34 cellular contexts compared by ENCODE assay signal in genomic region chr1:20262810-20263534, GRCh38. TPM values are rescaled to one million over a fixed set of nuclear protein-coding genes. Genes with fewer than 3 reads are reported as not detected.
"Had no signal": no experiment of that assay in that cellular context is flagged by ENCODE, and none has a peak within 500 bp of the region (broad histone marks: within the 10 kb centered on the region; RNA-seq: fewer than 3 reads in every experiment).

No MANE protein-coding gene starts in this region.

- H3K4me3 ChIP-seq: adrenal gland, breast epithelium, cardiac muscle cell, colonic mucosa, dorsolateral prefrontal cortex, esophagus muscularis mucosa, gastroesophageal sphincter, heart right ventricle had no signal

- H3K27ac ChIP-seq: adrenal gland, breast epithelium, cardiac muscle cell, colonic mucosa, esophagus muscularis mucosa, foreskin keratinocyte, gastroesophageal sphincter, heart right ventricle, WERI-Rb-1 had no signal

- H3K9me3 ChIP-seq: adrenal gland, breast epithelium, colonic mucosa, esophagus muscularis mucosa, gastroesophageal sphincter, heart right ventricle had no signal

- DNase-seq: activated B cell treated with CpG ODN at 0.5 μM for 24 hours; activated CD4-positive, alpha-beta memory T cell treated with anti-CD3 and anti-CD28 coated beads for 36 hours; activated CD4-positive, alpha-beta T cell treated with anti-CD3 and anti-CD28 coated beads, Interleukin-2, amount 10 ng/mL, durations not matched to agents 24 days and 14 days; activated CD8-positive, alpha-beta memory T cell treated with anti-CD3 and anti-CD28 coated beads, Interleukin-2, amount 10 ng/mL, durations not matched to agents 7 days and 5 days; activated CD8-positive, alpha-beta memory T cell treated with anti-CD3 and anti-CD28 coated beads, Interleukin-2, amount 50 U/mL, for 4 hours; activated CD8-positive, alpha-beta T cell treated with anti-CD3 and anti-CD28 coated beads, Interleukin-2, amount 10 ng/mL, durations not matched to agents 7 days and 5 days; activated effector memory CD4-positive, alpha-beta T cell treated with anti-CD3 and anti-CD28 coated beads, Interleukin-2, amount 50 U/mL, for 16 hours; activated naive CD4-positive, alpha-beta T cell treated with anti-CD3 and anti-CD28 coated beads for 36 hours; activated naive CD8-positive, alpha-beta T cell treated with anti-CD3 and anti-CD28 coated beads for 36 hours; activated naive CD8-positive, alpha-beta T cell treated with anti-CD3 and anti-CD28 coated beads, Interleukin-2, amount 50 U/mL, for 24 hours; activated T-cell treated with anti-CD3 and anti-CD28 coated beads, Interleukin-2, amount 50 U/mL, for 1 hour; activated T-cell treated with anti-CD3 and anti-CD28 coated beads, Interleukin-2, amount 50 U/mL, for 48 hours; adrenal gland; aorta; central memory CD4-positive, alpha-beta T cell; cerebellar nuclear complex; colonic mucosa; effector memory CD8-positive, alpha-beta T cell; erythroblast; foreskin keratinocyte; heart right ventricle; T-helper 1 cell; T-helper 17 cell; T1000; WERI-Rb-1 had no signal

- H3K27me3 ChIP-seq: adrenal gland, breast epithelium, cardiac muscle cell, colonic mucosa, dorsolateral prefrontal cortex, esophagus muscularis mucosa, gastroesophageal sphincter had no signal

- H3K4me1 ChIP-seq: adrenal gland, breast epithelium, colonic mucosa, foreskin keratinocyte, gastroesophageal sphincter had no signal

- ATAC-seq: activated CD4-positive, CD25-positive, alpha-beta regulatory T cell treated with anti-CD3 and anti-CD28 coated beads, Interleukin-2, amount 50 U/mL, for 24 hours; activated CD8-positive, alpha-beta memory T cell treated with anti-CD3 and anti-CD28 coated beads, Interleukin-2, amount 10 ng/mL, durations not matched to agents 7 days and 5 days; activated CD8-positive, alpha-beta T cell treated with anti-CD3 and anti-CD28 coated beads, Interleukin-2, amount 10 ng/mL, durations not matched to agents 7 days and 5 days; activated naive CD8-positive, alpha-beta T cell treated with anti-CD3 and anti-CD28 coated beads, Interleukin-2, amount 50 U/mL, for 24 hours; effector memory CD8-positive, alpha-beta T cell; foreskin keratinocyte; gastroesophageal sphincter; heart right ventricle; T-helper 17 cell had no signal

- H3K36me3 ChIP-seq: adrenal gland, breast epithelium, cardiac muscle cell, colonic mucosa, esophagus muscularis mucosa, gastroesophageal sphincter, heart right ventricle, WERI-Rb-1 had no signal

RNA-seq across cellular contexts. Expression of gene VWA5B1, which starts 27.7 kb away (rescaled TPM):
- total RNA-seq: activated B cell treated with CpG ODN at 0.5 μM for 24 hours; activated CD4-positive, alpha-beta memory T cell treated with anti-CD3 and anti-CD28 coated beads for 36 hours; activated CD4-positive, alpha-beta T cell treated with anti-CD3 and anti-CD28 coated beads, Interleukin-2, amount 10 ng/mL, durations not matched to agents 24 days and 14 days; activated CD8-positive, alpha-beta memory T cell treated with anti-CD3 and anti-CD28 coated beads for 36 hours; activated CD8-positive, alpha-beta memory T cell treated with anti-CD3 and anti-CD28 coated beads, Interleukin-2, amount 10 ng/mL, durations not matched to agents 7 days and 5 days; activated CD8-positive, alpha-beta T cell treated with anti-CD3 and anti-CD28 coated beads, Interleukin-2, amount 10 ng/mL, durations not matched to agents 7 days and 5 days; activated naive CD4-positive, alpha-beta T cell treated with anti-CD3 and anti-CD28 coated beads for 36 hours; activated T-helper 2 cell treated with anti-CD3 and anti-CD28 coated beads, Interferon-gamma antibody, Interleukin-2, Interleukin-4, amounts not matched to agents 10 μg/mL and 5 μg/mL and 100 μg/mL, durations not matched to agents 14 hours and 24 hours and 36 hours; aorta; foreskin keratinocyte; glomerular endothelial cell had no signal
- polyA plus RNA-seq: aorta, foreskin keratinocyte had no signal
